ENCODE assay signal across 7 cellular contexts in the genomic region with DNA sequence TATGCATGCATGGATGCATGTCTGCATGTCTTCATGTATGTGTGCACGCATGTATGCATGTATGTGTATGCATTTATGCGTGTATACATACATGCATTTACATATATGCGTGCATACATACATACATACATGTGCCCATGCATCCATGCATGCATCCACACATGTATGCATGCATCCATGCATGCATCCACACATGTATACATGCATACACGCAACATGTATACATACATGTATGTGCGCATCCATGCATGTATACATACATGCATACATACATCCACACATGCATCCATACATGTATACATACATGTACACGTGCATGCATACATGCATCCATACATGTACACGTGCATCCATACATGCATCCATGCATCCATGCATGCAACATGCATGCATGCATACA. TPM values are rescaled to one million over a fixed set of nuclear protein-coding genes. Genes with fewer than 3 reads are reported as not detected.
"Had no signal": no experiment of that assay in that cellular context is flagged by ENCODE, and none has a peak within 500 bp of the region (broad histone marks: within the 10 kb centered on the region; RNA-seq: fewer than 3 reads in every experiment).

No MANE protein-coding gene starts in this region.

- DNase-seq: H7, KG1 had no signal

- FAIRE-seq: H1 had no signal

- ATAC-seq: GM23338 had no signal

- H3K36me3 ChIP-seq: HAP-1 had no signal

- H3K4me3 ChIP-seq: GM23338, HAP-1 had no signal

- H3K9me3 ChIP-seq: HAP-1 had no signal

- H2AFZ ChIP-seq: GM23338 had no signal

- H3K4me2 ChIP-seq: GM23338 had no signal

- H3K4me1 ChIP-seq: HAP-1 had no signal

RNA-seq across cellular contexts. Expression of a gene that starts 29.8 kb away (rescaled TPM):
- total RNA-seq: H7, HT-29 had no signal
- polyA plus RNA-seq: IgD-negative memory B cell had no signal

RNA-seq across cellular contexts. Expression of a gene that starts 55.8 kb away (rescaled TPM):
- polyA plus RNA-seq: IgD-negative memory B cell had no signal
